In the genomic region with DNA sequence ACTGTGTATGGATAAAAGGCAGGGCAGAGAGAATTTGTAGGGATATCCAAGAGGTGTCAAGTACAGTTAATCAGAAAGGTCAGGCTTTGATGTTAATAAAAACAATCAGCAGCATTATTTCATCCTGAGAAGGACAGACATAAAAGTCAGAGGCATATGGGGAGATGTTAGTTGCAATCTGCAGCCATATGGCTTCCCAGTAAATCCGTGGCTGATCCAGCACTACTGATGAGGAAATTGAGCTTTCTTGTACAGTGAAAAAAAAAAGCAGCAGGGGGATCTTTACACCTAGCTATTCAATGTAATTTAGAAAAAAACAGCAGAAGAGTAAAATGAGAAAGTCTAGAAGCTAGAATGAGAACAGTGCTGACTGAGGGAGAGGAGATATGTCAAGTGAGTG, we compare ENCODE assay signal across 5 cellular contexts.
"Had no signal": no experiment of that assay in that cellular context is flagged by ENCODE, and none has a peak within 500 bp of the region (broad histone marks: within the 10 kb centered on the region; RNA-seq: fewer than 3 reads in every experiment).

No MANE protein-coding gene starts in this region.

- H3K4me3 Mint-ChIP-seq: HFFc6, IgD-negative memory B cell had no signal

- H3K27ac Mint-ChIP-seq: HFFc6, IgD-negative memory B cell had no signal

- DNase-seq: GM23248, GOT3, H7, HFFc6 had no signal
